ENCODE assay signal across 2 cellular contexts in the genomic region with DNA sequence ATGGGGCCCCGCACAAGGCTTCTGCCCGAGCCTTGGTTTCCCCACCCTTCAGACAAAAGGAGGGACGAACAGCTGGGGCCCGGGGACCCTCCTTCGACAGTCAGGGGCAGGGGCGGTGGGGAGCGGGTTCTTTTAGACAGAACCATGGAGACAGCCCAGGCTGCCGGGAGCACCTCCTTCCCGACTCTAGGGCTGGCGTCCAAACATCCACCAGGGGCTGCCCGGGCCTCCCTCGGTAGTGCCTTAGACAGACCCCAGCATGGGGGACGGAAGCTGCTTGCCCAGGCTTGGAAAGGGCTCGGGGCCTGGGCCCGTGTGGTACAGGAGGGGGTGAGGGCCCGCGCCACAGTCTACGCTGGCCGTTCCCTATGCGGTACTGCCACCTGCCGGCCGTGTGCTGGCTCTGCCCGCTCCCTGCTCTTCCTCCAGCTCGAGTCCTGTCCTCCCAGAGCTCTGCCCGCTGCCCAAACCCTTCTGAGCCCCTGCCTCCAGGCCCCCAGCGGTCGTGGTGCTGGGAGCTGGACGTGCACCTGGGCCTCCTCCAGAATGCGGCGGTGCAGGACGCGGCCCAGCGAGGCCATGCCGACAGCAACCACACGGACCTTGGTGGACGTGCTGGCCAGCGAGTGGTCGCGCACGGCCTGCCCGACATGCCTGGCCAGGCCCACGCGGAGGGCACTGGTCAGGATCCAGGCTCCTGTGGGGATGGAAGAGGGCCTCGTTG.
TF ChIP-seq lines count a peak whose summit lies in the region.

No MANE protein-coding gene starts in this region.

TF ChIP-seq in GM12891, 5 proteins besides CTCF, POLR2A, EP300 and RAD21:
- no peak for TF ChIP-seq POLR2AphosphoS5 (IDR thresholded peaks at IDR 0.05; ENCODE audit: low read depth, low read length)
- no peak for TF ChIP-seq PAX5 (IDR thresholded peaks at IDR 0.05; ENCODE audit: insufficient read depth, low read length, severe bottlenecking)
- TF ChIP-seq POU2F2 (IDR thresholded peaks at IDR 0.05; ENCODE audit: low read depth, low read length), result no peak
- no peak for TF ChIP-seq TAF1 (IDR thresholded peaks at IDR 0.05; ENCODE audit: low read depth, low read length)
- TF ChIP-seq SPI1 (IDR thresholded peaks at IDR 0.05; ENCODE audit: low read depth, low read length), result no peak

TF ChIP-seq in IMR-90, 13 proteins besides CTCF, POLR2A, EP300 and RAD21:
- no peak for TF ChIP-seq ELK1 (IDR thresholded peaks at IDR 0.05; ENCODE audit: borderline replicate concordance, low read depth, low read length)
- TF ChIP-seq USF2 (IDR thresholded peaks at IDR 0.05; ENCODE audit: low read depth, low read length), result no peak
- TF ChIP-seq RCOR1 (IDR thresholded peaks at IDR 0.05; ENCODE audit: insufficient replicate concordance, low read length), result no peak
- TF ChIP-seq RFX5 (IDR thresholded peaks at IDR 0.05; ENCODE audit: low read depth, low read length), result no peak
- no peak for TF ChIP-seq CHD1 (IDR thresholded peaks at IDR 0.05; ENCODE audit: low read depth, low read length)
- no peak for TF ChIP-seq MXI1 (IDR thresholded peaks at IDR 0.05; ENCODE audit: borderline replicate concordance, low read depth, low read length)
- TF ChIP-seq FOS (IDR thresholded peaks at IDR 0.05; ENCODE audit: low read depth, low read length), result no peak
- peak; percentile 83 for TF ChIP-seq MAZ (IDR thresholded peaks at IDR 0.05; ENCODE audit: borderline replicate concordance, low read depth, low read length)
- TF ChIP-seq BHLHE40 (IDR thresholded peaks at IDR 0.05; ENCODE audit: low read depth, low read length), result no peak
- peak; percentile 92 for TF ChIP-seq SMC3 (IDR thresholded peaks at IDR 0.05; ENCODE audit: low read depth, low read length)
- TF ChIP-seq MAFK (IDR thresholded peaks at IDR 0.05; ENCODE audit: low read depth, low read length), result no peak
- TF ChIP-seq CEBPB (IDR thresholded peaks at IDR 0.05; ENCODE audit: low read depth, low read length), result no peak
- TF ChIP-seq NFE2L2 (IDR thresholded peaks at IDR 0.05; ENCODE audit: low read depth, low read length), result no peak
